Comparison of ENCODE assay signal across 13 cellular contexts in genomic region chr2:69652206-69652605, GRCh38. TPM values are rescaled to one million over a fixed set of nuclear protein-coding genes. Genes with fewer than 3 reads are reported as not detected.
DNase-seq lines count a peak whose midpoint lies in the region; ATAC-seq, FAIRE-seq and TF ChIP-seq lines count a peak whose summit lies in the region.
"Had no signal": no experiment of that assay in that cellular context is flagged by ENCODE, and none has a peak within 500 bp of the region (broad histone marks: within the 10 kb centered on the region; RNA-seq: fewer than 3 reads in every experiment).

No MANE protein-coding gene starts in this region.

- peaks cover 34 to 51% of the 10 kb centered on the region in 2 donors for H3K4me1 Mint-ChIP-seq in natural killer cell
- H3K4me1 Mint-ChIP-seq in natural killer cell treated with Interleukin-12 subunit alpha and Interleukin-12 subunit beta and Interleukin-15 and Interleukin-18, amount 100 ng/mL, for 72 hours (ENCODE audit: low read depth in 2 of 2), result peaks cover 30 to 36% of the 10 kb centered on the region in 2 donors

- H3K9me3 ChIP-seq in esophagus squamous epithelium, result no peaks in the 10 kb centered on the region
- H3K9me3 ChIP-seq: neutrophil had no signal

- H3K27me3 ChIP-seq in esophagus squamous epithelium, result no peaks in the 10 kb centered on the region
- H3K27me3 ChIP-seq: neutrophil had no signal

- DNase-seq in natural killer cell, result no peak
- DNase-seq in natural killer cell treated with Interleukin-12 subunit alpha and Interleukin-12 subunit beta and Interleukin-15 and Interleukin-18, amount 100 ng/mL, for 72 hours (ENCODE audit: low spot score), result no peak
- peak; percentile 1 for DNase-seq in esophagus squamous epithelium (lab: John Stamatoyannopoulos, UW)
- peak; percentile 67 for DNase-seq in urothelium cell line (ENCODE audit: low spot score)
- DNase-seq in NCI-H2196 (lab: John Stamatoyannopoulos, UW; ENCODE audit: unreplicated experiment), result no peak
- no peak for DNase-seq in NCI-H1105 (lab: John Stamatoyannopoulos, UW)
- DNase-seq in retina, result no peak
- DNase-seq: activated B cell treated with CpG ODN at 0.5 μM for 24 hours, cerebellar nuclear complex had no signal

- 31 to 44% methylated on average over 7 of the region's 7 CpGs for WGBS in esophagus squamous epithelium, 2 donors

- H3K9me3 Mint-ChIP-seq in natural killer cell, result no peaks in the 10 kb centered on the region
- no peaks in the 10 kb centered on the region for H3K9me3 Mint-ChIP-seq in natural killer cell treated with Interleukin-12 subunit alpha and Interleukin-12 subunit beta and Interleukin-15 and Interleukin-18, amount 100 ng/mL, for 72 hours
- H3K9me3 Mint-ChIP-seq: activated B cell treated with CpG ODN at 0.5 μM for 24 hours had no signal

- ATAC-seq in natural killer cell (no peak), SK-N-SH treated with all-trans-retinoic acid at 6 μM for 48 hours (peak; percentile 96)
- no peak for ATAC-seq in natural killer cell treated with Interleukin-12 subunit alpha and Interleukin-12 subunit beta and Interleukin-15 and Interleukin-18, amount 100 ng/mL, for 72 hours

- peak overlapping the region; percentile 53 to 85 (median 76) for H3K27ac ChIP-seq in esophagus squamous epithelium
- H3K27ac ChIP-seq: neutrophil had no signal

- no peaks in the 10 kb centered on the region for H3K36me3 Mint-ChIP-seq in natural killer cell
- H3K36me3 Mint-ChIP-seq in natural killer cell treated with Interleukin-12 subunit alpha and Interleukin-12 subunit beta and Interleukin-15 and Interleukin-18, amount 100 ng/mL, for 72 hours, result no peaks in the 10 kb centered on the region

- no peak overlapping the region for H3K4me3 ChIP-seq in esophagus squamous epithelium
- H3K4me3 ChIP-seq: K562 had no signal

- H3K36me3 ChIP-seq in esophagus squamous epithelium, result no peaks in the 10 kb centered on the region
- H3K36me3 ChIP-seq: neutrophil had no signal

- peak overlapping the region; percentile 29 for H3K4me3 Mint-ChIP-seq in natural killer cell
- no peak overlapping the region for H3K4me3 Mint-ChIP-seq in natural killer cell treated with Interleukin-12 subunit alpha and Interleukin-12 subunit beta and Interleukin-15 and Interleukin-18, amount 100 ng/mL, for 72 hours
- H3K4me3 Mint-ChIP-seq: activated B cell treated with CpG ODN at 0.5 μM for 24 hours had no signal

- intact Hi-C loops in natural killer cell (cut with micrococcal nuclease) (no loop called here), esophagus squamous epithelium (cut with DNase I) (no loop called here)

- FAIRE-seq in urothelium cell line (lab: Jason Lieb, UNC), result no peak
- FAIRE-seq: D721Med, K562 had no signal

- TF ChIP-seq CTCF in natural killer cell (IDR thresholded peaks at IDR 0.05), result no peak
- TF ChIP-seq CTCF in esophagus squamous epithelium (IDR thresholded peaks at IDR 0.05), result no peak

- peaks cover 0 to 26% (median 2%) of the 10 kb centered on the region in 3 donors for H3K4me1 ChIP-seq in esophagus squamous epithelium

- H3K27me3 Mint-ChIP-seq in natural killer cell (ENCODE audit: low read depth in 2 of 2), result no peaks in the 10 kb centered on the region
- H3K27me3 Mint-ChIP-seq in natural killer cell treated with Interleukin-12 subunit alpha and Interleukin-12 subunit beta and Interleukin-15 and Interleukin-18, amount 100 ng/mL, for 72 hours, result no peaks in the 10 kb centered on the region

- no peak for TF ChIP-seq POLR2A in esophagus squamous epithelium (IDR thresholded peaks at IDR 0.05)

- peak overlapping the region in 1 of 2 donors; percentile 41 for H3K27ac Mint-ChIP-seq in natural killer cell
- peak overlapping the region in 1 of 2 donors; percentile 39 for H3K27ac Mint-ChIP-seq in natural killer cell treated with Interleukin-12 subunit alpha and Interleukin-12 subunit beta and Interleukin-15 and Interleukin-18, amount 100 ng/mL, for 72 hours

TF ChIP-seq in SK-N-SH treated with all-trans-retinoic acid at 6 μM for 48 hours, 23 proteins besides CTCF, POLR2A, EP300 and RAD21:
- TF ChIP-seq ZFP30 (CRISPR knock-in tag; IDR thresholded peaks at IDR 0.05) (no peak), POU6F1 (CRISPR knock-in tag; IDR thresholded peaks at IDR 0.05; ENCODE audit: borderline replicate concordance, low read depth) (no peak), ZFP3 (CRISPR knock-in tag; IDR thresholded peaks at IDR 0.05) (no peak), BACH2 (CRISPR knock-in tag; IDR thresholded peaks at IDR 0.05; ENCODE audit: borderline replicate concordance) (no peak), RARB (CRISPR knock-in tag; IDR thresholded peaks at IDR 0.05) (no peak), TSHZ2 (CRISPR knock-in tag; IDR thresholded peaks at IDR 0.05) (no peak), ZNF565 (CRISPR knock-in tag; conservative IDR thresholded peaks at IDR 0.05; ENCODE audit: low read depth) (no peak), ISL1 (CRISPR knock-in tag; IDR thresholded peaks at IDR 0.05) (no peak), GLIS3 (CRISPR knock-in tag; IDR thresholded peaks at IDR 0.05) (no peak)

RNA-seq across cellular contexts. Expression of gene AAK1, which starts 8.7 kb away (rescaled TPM):
- 100 to 1,000 TPM; 174 to 249 (median 204) TPM for total RNA-seq in natural killer cell
- total RNA-seq in natural killer cell treated with Interleukin-12 subunit alpha and Interleukin-12 subunit beta and Interleukin-15 and Interleukin-18, amount 100 ng/mL, for 72 hours, result 100 to 1,000 TPM in 1 of 2 donors, 10 to 100 TPM in 1; 97.1 to 114 TPM
- 10 to 100 TPM; 28.0 to 35.5 (median 32.8) TPM for total RNA-seq in esophagus squamous epithelium

Comparison
In these comparisons a context has a peak if more than half of its experiments do, and no peak if none do; other contexts are left out.
1. DNase-seq: peak in esophagus squamous epithelium (single experiment) and urothelium cell line (single experiment); none in natural killer cell (single experiment), natural killer cell treated with Interleukin-12 subunit alpha and Interleukin-12 subunit beta and Interleukin-15 and Interleukin-18, amount 100 ng/mL, for 72 hours (single experiment), NCI-H2196 (single experiment), NCI-H1105 (single experiment) and retina (single experiment).